8 cellular contexts compared by ENCODE assay signal in the genomic region with DNA sequence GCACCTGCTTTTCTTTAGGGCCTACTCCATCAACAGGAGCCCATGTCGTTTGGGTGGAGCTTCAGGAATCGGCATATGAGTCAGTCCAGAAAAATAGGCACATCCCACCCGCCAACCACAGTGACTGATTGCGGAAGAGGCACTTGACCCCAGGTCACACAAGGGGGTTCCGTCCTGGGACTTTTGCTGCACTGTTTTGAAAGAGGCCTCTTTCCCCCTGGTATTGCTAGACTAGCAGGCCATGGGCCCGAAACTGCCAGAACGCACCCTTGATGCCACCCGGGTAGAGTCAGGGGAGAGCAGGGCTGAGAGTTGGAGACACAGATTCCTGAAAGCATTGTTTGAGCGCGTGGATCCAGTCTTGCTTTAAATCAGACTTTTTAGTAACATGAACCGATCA.
DNase-seq lines count a peak whose midpoint lies in the region; ATAC-seq lines count a peak whose summit lies in the region.

No MANE protein-coding gene starts in this region.

- ATAC-seq in HG03432 (IDR thresholded peaks at IDR 0.05; ENCODE audit: unreplicated experiment) = no peak

- DNase-seq in NCI-H510A treated with DMSO at 0.1 percent for 48 hours (lab: John Stamatoyannopoulos, UW) = peak; percentile 80
- DNase-seq in NCI-H510A (lab: John Stamatoyannopoulos, UW) = no peak
- peak; percentile 70 for DNase-seq in NCI-H82 (lab: John Stamatoyannopoulos, UW)
- peak; percentile 9 for DNase-seq in fibroblast of gingiva (ENCODE audit: low read depth)
- DNase-seq in stimulated activated CD8-positive, alpha-beta memory T cell treated with anti-CD3 and anti-CD28 coated beads, Interleukin-4, amount 100 ng/mL, for 48 hours = peak; percentile 74
- DNase-seq in T1000 (lab: John Stamatoyannopoulos, UW) = no peak
- no peak for DNase-seq in effector CD4-positive, alpha-beta T cell

Comparison
In these comparisons a context has a peak if more than half of its experiments do, and no peak if none do; other contexts are left out.
1. DNase-seq: peak in NCI-H510A treated with DMSO at 0.1 percent for 48 hours (single experiment), NCI-H82 (single experiment), fibroblast of gingiva (single experiment) and stimulated activated CD8-positive, alpha-beta memory T cell treated with anti-CD3 and anti-CD28 coated beads, Interleukin-4, amount 100 ng/mL, for 48 hours (single experiment); none in NCI-H510A (single experiment), T1000 (single experiment) and effector CD4-positive, alpha-beta T cell (single experiment).